In the genomic region with DNA sequence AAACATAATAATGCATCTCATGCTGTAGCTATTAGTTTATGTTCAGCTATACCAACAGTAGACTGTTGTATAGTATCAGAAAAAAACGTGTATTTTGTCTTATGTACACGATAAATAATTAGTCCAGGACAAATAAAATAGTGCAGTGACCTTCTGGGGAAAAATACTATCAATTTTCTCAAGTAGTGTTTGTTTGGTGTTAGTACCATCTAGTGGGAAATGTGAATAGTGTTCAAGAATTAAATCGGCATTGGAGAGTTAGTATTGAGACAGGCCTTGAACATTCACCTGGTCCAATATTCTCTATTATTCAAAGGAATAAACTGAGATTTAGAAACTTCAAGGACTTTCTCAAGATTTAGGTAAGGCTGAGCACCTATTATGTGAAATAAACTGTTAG, we compare ENCODE assay signal across 11 cellular contexts. TPM values are rescaled to one million over a fixed set of nuclear protein-coding genes. Genes with fewer than 3 reads are reported as not detected.
DNase-seq lines count a peak whose midpoint lies in the region; ATAC-seq and TF ChIP-seq lines count a peak whose summit lies in the region.
"Had no signal": no experiment of that assay in that cellular context is flagged by ENCODE, and none has a peak within 500 bp of the region (broad histone marks: within the 10 kb centered on the region; RNA-seq: fewer than 3 reads in every experiment).

No MANE protein-coding gene starts in this region.

- H3K27ac Mint-ChIP-seq in stimulated activated memory B cell treated with anti-CD40 and anti-IgM and Interleukin-4, amounts not matched to agents 10 μg/mL and 1 μg/mL and 100 μg/mL, for 72 hours = no peak overlapping the region
- H3K27ac Mint-ChIP-seq: activated naive CD8-positive, alpha-beta T cell had no signal

- H3K79me2 ChIP-seq in Loucy (ENCODE audit: insufficient read depth, low read length) = no peaks in the 10 kb centered on the region

- no peak overlapping the region for H3K9ac ChIP-seq in Loucy (ENCODE audit: low read depth, low read length, poor library complexity, severe bottlenecking)

- H3K27me3 ChIP-seq in Loucy (ENCODE audit: insufficient read depth, low read length, poor library complexity, severe bottlenecking) = no peaks in the 10 kb centered on the region

- H3K4me3 Mint-ChIP-seq in stimulated activated memory B cell treated with anti-CD40 and anti-IgM and Interleukin-4, amounts not matched to agents 10 μg/mL and 1 μg/mL and 100 μg/mL, for 72 hours = no peak overlapping the region
- H3K4me3 Mint-ChIP-seq: activated naive CD8-positive, alpha-beta T cell had no signal

- H3K27me3 Mint-ChIP-seq in stimulated activated memory B cell treated with anti-CD40 and anti-IgM and Interleukin-4, amounts not matched to agents 10 μg/mL and 1 μg/mL and 100 μg/mL, for 72 hours = peaks cover 12% of the 10 kb centered on the region
- H3K27me3 Mint-ChIP-seq: activated naive CD8-positive, alpha-beta T cell had no signal

- TF ChIP-seq CTCF in Loucy (conservative IDR thresholded peaks at IDR 0.05; ENCODE audit: low read length) = peak; percentile 57

- H4K20me1 ChIP-seq in Loucy (ENCODE audit: insufficient read depth, low read length, poor library complexity, severe bottlenecking) = no peaks in the 10 kb centered on the region

- peak; percentile 41 for DNase-seq in COLO829 (ENCODE audit: low spot score)
- peak; percentile 75 for DNase-seq in dedifferentiated amniotic fluid mesenchymal stem cell (ENCODE audit: extremely low spot score)
- peak; percentile 60 for DNase-seq in myocyte (ENCODE audit: low read depth)
- no peak for DNase-seq in stimulated activated CD4-positive, alpha-beta T cell treated with anti-CD3 and anti-CD28 coated beads, Interleukin-2, amount 100 ng/mL, for 48 hours
- DNase-seq: NCI-H510A treated with DMSO at 0.1 percent for 48 hours had no signal

- no peaks in the 10 kb centered on the region for H3F3A ChIP-seq in Loucy (ENCODE audit: low read depth)

- no peak overlapping the region for H3K4me3 ChIP-seq in Loucy (ENCODE audit: low read length, poor library complexity, severe bottlenecking)
- H3K4me3 ChIP-seq: skin epidermis had no signal

- no peaks in the 10 kb centered on the region for H3K4me1 ChIP-seq in Loucy (ENCODE audit: insufficient read depth, low read length, poor library complexity, severe bottlenecking)

- no peaks in the 10 kb centered on the region for H3K9me2 ChIP-seq in Loucy (replicated peaks; ENCODE audit: low read depth, low read length)

- H2AFZ ChIP-seq in Loucy (ENCODE audit: low read length) = no peak overlapping the region

- ATAC-seq in GM19328 (IDR thresholded peaks at IDR 0.05; ENCODE audit: unreplicated experiment) = no peak
- ATAC-seq in stimulated activated memory B cell treated with anti-CD40 and anti-IgM and Interleukin-4, amounts not matched to agents 10 μg/mL and 1 μg/mL and 100 μg/mL, for 72 hours = no peak
- ATAC-seq in HG02623 (IDR thresholded peaks at IDR 0.05; ENCODE audit: unreplicated experiment) = no peak

- H3K9me3 Mint-ChIP-seq in stimulated activated memory B cell treated with anti-CD40 and anti-IgM and Interleukin-4, amounts not matched to agents 10 μg/mL and 1 μg/mL and 100 μg/mL, for 72 hours = no peaks in the 10 kb centered on the region

- no peaks in the 10 kb centered on the region for H3K36me3 ChIP-seq in Loucy (ENCODE audit: insufficient read depth, low read length)

- H3K36me3 Mint-ChIP-seq in stimulated activated memory B cell treated with anti-CD40 and anti-IgM and Interleukin-4, amounts not matched to agents 10 μg/mL and 1 μg/mL and 100 μg/mL, for 72 hours = no peaks in the 10 kb centered on the region
- H3K36me3 Mint-ChIP-seq: activated naive CD8-positive, alpha-beta T cell had no signal

- no peak overlapping the region for H3K4me2 ChIP-seq in Loucy (ENCODE audit: low read depth, low read length, poor library complexity, severe bottlenecking)

- H3K9me3 ChIP-seq in Loucy (ENCODE audit: insufficient read depth, low read depth, low read length) = no peaks in the 10 kb centered on the region

- no peaks in the 10 kb centered on the region for H3K4me1 Mint-ChIP-seq in stimulated activated memory B cell treated with anti-CD40 and anti-IgM and Interleukin-4, amounts not matched to agents 10 μg/mL and 1 μg/mL and 100 μg/mL, for 72 hours

RNA-seq across cellular contexts. Expression of a gene that starts 21.7 kb away (rescaled TPM):
- not detected in 2 replicates for total RNA-seq in myocyte
- not detected for polyA plus RNA-seq in myocyte (2012)

RNA-seq across cellular contexts. Expression of a gene that starts 26.9 kb away (rescaled TPM):
- 0.03 TPM in 1 of 2 replicates, not detected in the other for total RNA-seq in myocyte
- not detected for polyA plus RNA-seq in myocyte (2012)

RNA-seq across cellular contexts. Expression of a gene that starts 42.5 kb away (rescaled TPM):
- total RNA-seq in myocyte = not detected in 2 replicates
- not detected for polyA plus RNA-seq in myocyte (2012)

RNA-seq across cellular contexts. Expression of a gene that starts 59.0 kb away (rescaled TPM):
- not detected in 2 replicates for total RNA-seq in myocyte
- polyA plus RNA-seq in myocyte (2012) = not detected

Comparison
In these comparisons a context has a peak if more than half of its experiments do, and no peak if none do; other contexts are left out.
1. DNase-seq: peak in COLO829 (single experiment), dedifferentiated amniotic fluid mesenchymal stem cell (single experiment) and myocyte (single experiment); none in stimulated activated CD4-positive, alpha-beta T cell treated with anti-CD3 and anti-CD28 coated beads, Interleukin-2, amount 100 ng/mL, for 48 hours (0 of 2).